In the genomic region with DNA sequence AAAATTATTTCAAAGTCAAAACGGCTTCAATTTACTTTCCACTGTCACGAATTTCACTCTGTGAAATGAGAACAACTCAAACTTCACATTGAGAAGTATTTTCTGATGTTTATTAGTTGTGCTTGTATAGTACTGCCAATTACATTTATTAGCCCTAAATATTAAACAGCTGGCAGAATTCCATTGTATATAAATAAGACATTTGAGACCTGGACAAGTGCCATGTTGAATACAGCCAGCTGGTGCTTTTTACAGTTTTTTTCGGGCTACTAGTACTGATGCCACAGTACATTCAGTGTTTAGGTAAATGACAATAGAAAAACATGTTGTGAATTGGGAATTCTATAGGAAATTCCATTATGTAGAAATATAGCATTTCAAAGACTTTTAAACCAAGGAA, we compare ENCODE assay signal across 19 cellular contexts.
A peak's percentile ranks its signal among the peaks of the same experiment; 100 is the strongest.
DNase-seq lines count a peak whose midpoint lies in the region; ATAC-seq and TF ChIP-seq lines count a peak whose summit lies in the region.
"Had no signal": no experiment of that assay in that cellular context is flagged by ENCODE, and none has a peak within 500 bp of the region (broad histone marks: within the 10 kb centered on the region; RNA-seq: fewer than 3 reads in every experiment).

No MANE protein-coding gene starts in this region.

- H2AFZ ChIP-seq in OCI-LY1 (ENCODE audit: low read length): peak overlapping the region; percentile 93; the same call in 1 of the 2 replicates

- H3K9ac ChIP-seq in OCI-LY1 (ENCODE audit: low read length): no peak overlapping the region

- no peaks in the 10 kb centered on the region for H3K36me3 Mint-ChIP-seq in stimulated activated naive B cell treated with anti-CD40 and anti-IgM and Interleukin-4, amounts not matched to agents 10 μg/mL and 1 μg/mL and 100 μg/mL, for 72 hours
- H3K36me3 Mint-ChIP-seq in progenitor cell of endocrine pancreas (ENCODE audit: insufficient read depth): no peaks in the 10 kb centered on the region
- H3K36me3 Mint-ChIP-seq: CD14-positive monocyte, IgD-negative memory B cell had no signal

- peak; percentile 17 for DNase-seq in NCI-H748 (lab: John Stamatoyannopoulos, UW; ENCODE audit: unreplicated experiment)
- no peak for DNase-seq in NCI-H748 treated with DMSO at 0.1 percent for 48 hours (lab: John Stamatoyannopoulos, UW)
- peak; percentile 43 for DNase-seq in NCI-H1694 (lab: John Stamatoyannopoulos, UW)
- DNase-seq in stimulated activated naive B cell treated with anti-CD40 and anti-IgM and Interleukin-4, amounts not matched to agents 10 μg/mL and 1 μg/mL and 100 μg/mL, for 72 hours: no peak
- DNase-seq in progenitor cell of endocrine pancreas (ENCODE audit: low spot score, unreplicated experiment): no peak
- DNase-seq: DMS79, NCI-H1417 treated with DMSO at 0.1 percent for 48 hours, NCI-H1930, NCI-H82, SHP77 treated with DMSO at 0.1 percent for 48 hours, SW 1271, T-helper 2 cell had no signal

- H3K4me3 ChIP-seq in OCI-LY1 (ENCODE audit: low read depth, low read length, poor library complexity, severe bottlenecking): no peak overlapping the region
- H3K4me3 ChIP-seq: SK-N-MC had no signal

- no peaks in the 10 kb centered on the region for H3K27me3 ChIP-seq in OCI-LY1 (ENCODE audit: insufficient read depth, low read length)

- no peaks in the 10 kb centered on the region for H3K9me3 Mint-ChIP-seq in stimulated activated naive B cell treated with anti-CD40 and anti-IgM and Interleukin-4, amounts not matched to agents 10 μg/mL and 1 μg/mL and 100 μg/mL, for 72 hours
- no peaks in the 10 kb centered on the region for H3K9me3 Mint-ChIP-seq in progenitor cell of endocrine pancreas (ENCODE audit: low read depth)
- H3K9me3 Mint-ChIP-seq: IgD-negative memory B cell had no signal

- H3K27ac Mint-ChIP-seq in stimulated activated naive B cell treated with anti-CD40 and anti-IgM and Interleukin-4, amounts not matched to agents 10 μg/mL and 1 μg/mL and 100 μg/mL, for 72 hours: no peak overlapping the region
- H3K27ac Mint-ChIP-seq in progenitor cell of endocrine pancreas: no peak overlapping the region
- H3K27ac Mint-ChIP-seq: B cell, CD14-positive monocyte, IgD-negative memory B cell had no signal

- no peaks in the 10 kb centered on the region for H3K9me3 ChIP-seq in OCI-LY1 (ENCODE audit: low read length)

- no peak overlapping the region for H3K27ac ChIP-seq in OCI-LY1 (ENCODE audit: low read depth, low read length, poor library complexity, severe bottlenecking)
- H3K27ac ChIP-seq: RWPE1, SK-N-MC had no signal

- H3K9me2 ChIP-seq in OCI-LY1 (ENCODE audit: low read depth, low read length): no peaks in the 10 kb centered on the region

- no peaks in the 10 kb centered on the region for H3F3A ChIP-seq in OCI-LY1 (ENCODE audit: insufficient read depth, low read length)

- TF ChIP-seq CTCF in OCI-LY1 (IDR thresholded peaks at IDR 0.05; ENCODE audit: low read length): no peak
- TF ChIP-seq CTCF in progenitor cell of endocrine pancreas (IDR thresholded peaks at IDR 0.05; ENCODE audit: unreplicated experiment): no peak

- no peaks in the 10 kb centered on the region for H3K36me3 ChIP-seq in OCI-LY1 (ENCODE audit: insufficient read depth, low read length)

- no peaks in the 10 kb centered on the region for H4K20me1 ChIP-seq in OCI-LY1 (ENCODE audit: insufficient read depth, low read length)

- H3K79me2 ChIP-seq in OCI-LY1 (ENCODE audit: insufficient read depth, low read length): no peaks in the 10 kb centered on the region

- H3K4me1 ChIP-seq in OCI-LY1 (ENCODE audit: insufficient read depth, low read length, severe bottlenecking): peaks cover 30% of the 10 kb centered on the region

- no peak overlapping the region for H3K4me3 Mint-ChIP-seq in stimulated activated naive B cell treated with anti-CD40 and anti-IgM and Interleukin-4, amounts not matched to agents 10 μg/mL and 1 μg/mL and 100 μg/mL, for 72 hours
- no peak overlapping the region for H3K4me3 Mint-ChIP-seq in progenitor cell of endocrine pancreas (ENCODE audit: low read depth)
- H3K4me3 Mint-ChIP-seq: B cell, CD14-positive monocyte, IgD-negative memory B cell had no signal

- ATAC-seq in HG03442 (IDR thresholded peaks at IDR 0.05; ENCODE audit: unreplicated experiment): no peak
- ATAC-seq in stimulated activated naive B cell treated with anti-CD40 and anti-IgM and Interleukin-4, amounts not matched to agents 10 μg/mL and 1 μg/mL and 100 μg/mL, for 72 hours (replicated peaks): no peak

- no peaks in the 10 kb centered on the region for H3K27me3 Mint-ChIP-seq in stimulated activated naive B cell treated with anti-CD40 and anti-IgM and Interleukin-4, amounts not matched to agents 10 μg/mL and 1 μg/mL and 100 μg/mL, for 72 hours
- H3K27me3 Mint-ChIP-seq in progenitor cell of endocrine pancreas: no peaks in the 10 kb centered on the region
- H3K27me3 Mint-ChIP-seq: B cell, IgD-negative memory B cell had no signal

- H3K4me2 ChIP-seq in OCI-LY1 (ENCODE audit: low read length): peak overlapping the region; percentile 16; the same call in 1 of the 2 replicates

- no peaks in the 10 kb centered on the region for H3K4me1 Mint-ChIP-seq in stimulated activated naive B cell treated with anti-CD40 and anti-IgM and Interleukin-4, amounts not matched to agents 10 μg/mL and 1 μg/mL and 100 μg/mL, for 72 hours
- H3K4me1 Mint-ChIP-seq in progenitor cell of endocrine pancreas (ENCODE audit: low read depth): peaks cover 6% of the 10 kb centered on the region
- H3K4me1 Mint-ChIP-seq: B cell, CD14-positive monocyte, IgD-negative memory B cell had no signal

Comparison
In these comparisons a context has a peak if more than half of its experiments do, and no peak if none do; other contexts are left out.
1. DNase-seq: peak in NCI-H748 (single experiment) and NCI-H1694 (single experiment); none in NCI-H748 treated with DMSO at 0.1 percent for 48 hours (single experiment), stimulated activated naive B cell treated with anti-CD40 and anti-IgM and Interleukin-4, amounts not matched to agents 10 μg/mL and 1 μg/mL and 100 μg/mL, for 72 hours (single experiment) and progenitor cell of endocrine pancreas (single experiment).